Comparison of ENCODE assay signal across 8 cellular contexts in genomic region chr5:60649288-60649917, GRCh38. TPM values are rescaled to one million over a fixed set of nuclear protein-coding genes. Genes with fewer than 3 reads are reported as not detected.
DNase-seq lines count a peak whose midpoint lies in the region; ATAC-seq and TF ChIP-seq lines count a peak whose summit lies in the region.

No MANE protein-coding gene starts in this region.

- no peaks in the 10 kb centered on the region for H3F3A ChIP-seq in smooth muscle cell (ENCODE audit: low read depth)

- H3K27ac Mint-ChIP-seq in activated CD4-positive, alpha-beta T cell treated with anti-CD3 and anti-CD28 coated beads for 36 hours = no peak overlapping the region

- peaks cover 0 to 6% (median 0%) of the 10 kb centered on the region in 9 donors for H3K4me1 ChIP-seq in heart right ventricle
- no peaks in the 10 kb centered on the region for H3K4me1 ChIP-seq in right atrium auricular region
- no peaks in the 10 kb centered on the region for H3K4me1 ChIP-seq in esophagus muscularis mucosa
- no peaks in the 10 kb centered on the region for H3K4me1 ChIP-seq in smooth muscle cell (ENCODE audit: low read depth)

- H3K4me1 Mint-ChIP-seq in activated CD4-positive, alpha-beta T cell treated with anti-CD3 and anti-CD28 coated beads for 36 hours = no peaks in the 10 kb centered on the region

- intact Hi-C loops in heart right ventricle (cut with DNase I) (loop anchor here in 3 of 10 donors (5.0 to 10.0 kb wide), 3 partner anchors 355 to 837 kb away; no protein-coding TSS in a partner anchor), esophagus muscularis mucosa (cut with DNase I) (no loop called here)
- intact Hi-C loops in activated CD4-positive, alpha-beta T cell treated with anti-CD3 and anti-CD28 coated beads for 36 hours (cut with DNase I, micrococcal nuclease) = loop anchor here in 1 of 2 experiments (5.0 kb wide), 1 partner anchor 837 kb away; no protein-coding TSS in a partner anchor

- H3K9ac ChIP-seq in smooth muscle cell (ENCODE audit: low read depth) = no peak overlapping the region

- no peaks in the 10 kb centered on the region for H4K20me1 ChIP-seq in smooth muscle cell (ENCODE audit: low read depth)

- WGBS in heart right ventricle, 2 donors = 8 to 32% methylated on average over 1 of the region's 1 CpG
- 14% methylated on average over 1 of the region's 1 CpG for WGBS in esophagus muscularis mucosa
- WGBS in smooth muscle cell (ENCODE audit: low lambda C conversion rate) = 68% methylated on average over 1 of the region's 1 CpG

- H3K27ac ChIP-seq in heart right ventricle (no peak overlapping the region), right atrium auricular region (no peak overlapping the region), esophagus muscularis mucosa (replicated peaks in 1 of 4) (no peak overlapping the region), smooth muscle cell (ENCODE audit: low read depth) (no peak overlapping the region)

- H3K4me3 Mint-ChIP-seq in activated CD4-positive, alpha-beta T cell treated with anti-CD3 and anti-CD28 coated beads for 36 hours = no peak overlapping the region

- peak in 8 of 9 donors; percentile 17 to 63 (median 52) for TF ChIP-seq CTCF in heart right ventricle (IDR thresholded peaks at IDR 0.05)
- TF ChIP-seq CTCF in right atrium auricular region (IDR thresholded peaks at IDR 0.05) = peak in 1 of 2 donors; percentile 59
- peak; percentile 51 to 59 (median 54) for TF ChIP-seq CTCF in esophagus muscularis mucosa (IDR thresholded peaks at IDR 0.05)
- TF ChIP-seq CTCF in smooth muscle cell (IDR thresholded peaks at IDR 0.05; ENCODE audit: borderline replicate concordance, insufficient read depth, poor library complexity, severe bottlenecking) = peak; percentile 74

- H3K79me2 ChIP-seq in smooth muscle cell (ENCODE audit: low read depth) = no peaks in the 10 kb centered on the region

- no peak for TF ChIP-seq POLR2A in esophagus muscularis mucosa (IDR thresholded peaks at IDR 0.05; ENCODE audit: low read depth)

- H3K4me3 ChIP-seq in heart right ventricle = no peak overlapping the region
- no peak overlapping the region for H3K4me3 ChIP-seq in right atrium auricular region
- H3K4me3 ChIP-seq in esophagus muscularis mucosa = no peak overlapping the region
- H3K4me3 ChIP-seq in smooth muscle cell = no peak overlapping the region

- H3K27me3 Mint-ChIP-seq in activated CD4-positive, alpha-beta T cell treated with anti-CD3 and anti-CD28 coated beads for 36 hours = no peaks in the 10 kb centered on the region

- no peaks in the 10 kb centered on the region for H3K9me3 Mint-ChIP-seq in activated CD4-positive, alpha-beta T cell treated with anti-CD3 and anti-CD28 coated beads for 36 hours (ENCODE audit: low read depth)

- H3K4me2 ChIP-seq in smooth muscle cell = no peak overlapping the region

- CTCF ChIA-PET in activated CD4-positive, alpha-beta T cell treated with anti-CD3 and anti-CD28 coated beads for 36 hours (lab: Charles Lee) = interaction anchor here (1.2 to 1.5 kb wide), 3 partner anchors 19 to 841 kb away, joined by 3 to 4 read pairs (median 4); no protein-coding TSS in a partner anchor

- DNase-seq in heart right ventricle = no peak
- no peak for DNase-seq in right atrium auricular region (ENCODE audit: low spot score)
- peak; percentile 22 for DNase-seq in NOMO-1 treated with dmso at 0.1 percent for 144 hours (lab: John Stamatoyannopoulos, UW; ENCODE audit: unreplicated experiment)
- DNase-seq in esophagus muscularis mucosa (ENCODE audit: extremely low spot score) = no peak
- no peak for DNase-seq in smooth muscle cell (lab: John Stamatoyannopoulos, UW; ENCODE audit: unreplicated experiment)
- no peak for DNase-seq in activated CD4-positive, alpha-beta T cell treated with anti-CD3 and anti-CD28 coated beads for 36 hours

- ATAC-seq in heart right ventricle (no peak), HG02870 (IDR thresholded peaks at IDR 0.05; ENCODE audit: unreplicated experiment) (peak; percentile 58), GM21737 (IDR thresholded peaks at IDR 0.05; ENCODE audit: unreplicated experiment) (no peak)
- ATAC-seq in activated CD4-positive, alpha-beta T cell treated with anti-CD3 and anti-CD28 coated beads for 36 hours = no peak

- H3K27me3 ChIP-seq in heart right ventricle (no peaks in the 10 kb centered on the region), right atrium auricular region (no peaks in the 10 kb centered on the region), esophagus muscularis mucosa (no peaks in the 10 kb centered on the region), smooth muscle cell (ENCODE audit: low read depth) (no peaks in the 10 kb centered on the region)

- H3K36me3 ChIP-seq in heart right ventricle (no peaks in the 10 kb centered on the region), right atrium auricular region (no peaks in the 10 kb centered on the region), esophagus muscularis mucosa (no peaks in the 10 kb centered on the region), smooth muscle cell (ENCODE audit: low read depth) (no peaks in the 10 kb centered on the region)

- no peak for TF ChIP-seq EP300 in esophagus muscularis mucosa (IDR thresholded peaks at IDR 0.05)

- H3K36me3 Mint-ChIP-seq in activated CD4-positive, alpha-beta T cell treated with anti-CD3 and anti-CD28 coated beads for 36 hours (ENCODE audit: low read depth) = no peaks in the 10 kb centered on the region

- POLR2A ChIA-PET in activated CD4-positive, alpha-beta T cell treated with anti-CD3 and anti-CD28 coated beads for 36 hours (lab: Charles Lee) = no interaction called here

- H3K9me3 ChIP-seq in heart right ventricle (peaks cover 0 to 5% (median 0%) of the 10 kb centered on the region in 11 donors), right atrium auricular region (no peaks in the 10 kb centered on the region), esophagus muscularis mucosa (no peaks in the 10 kb centered on the region), smooth muscle cell (replicated peaks; ENCODE audit: low read depth) (no peaks in the 10 kb centered on the region)

- no peak overlapping the region for H2AFZ ChIP-seq in smooth muscle cell (ENCODE audit: low read depth)

RNA-seq across cellular contexts. Expression of gene DEPDC1B, which starts 50.6 kb away (rescaled TPM):
- total RNA-seq in heart right ventricle = 1 to 10 TPM in 1 of 10 donors, under 1 TPM in 2, not detected in 7; 0.46 to 1.1 (median 0.59) TPM
- under 1 TPM; 0.04 to 0.15 TPM for polyA plus RNA-seq in heart right ventricle
- total RNA-seq in right atrium auricular region = under 1 TPM in 1 of 2 donors, not detected in 1; 0.16 TPM
- under 1 TPM in 3 of 4 donors, not detected in 1; 0.17 to 0.57 (median 0.42) TPM for total RNA-seq in esophagus muscularis mucosa
- total RNA-seq in smooth muscle cell = 4.2 and 5.8 TPM in 2 replicates
- 1.1 and 2.7 TPM in 2 replicates for polyA plus RNA-seq in smooth muscle cell
- total RNA-seq in activated CD4-positive, alpha-beta T cell treated with anti-CD3 and anti-CD28 coated beads for 36 hours = 10 to 100 TPM; 34.2 to 40.3 TPM
